In genomic region chr6:10722570-10722819, GRCh38 we compare ENCODE assay signal across 8 cellular contexts. TPM values are rescaled to one million over a fixed set of nuclear protein-coding genes. Genes with fewer than 3 reads are reported as not detected.
DNase-seq lines count a peak whose midpoint lies in the region; ATAC-seq and TF ChIP-seq lines count a peak whose summit lies in the region.

No MANE protein-coding gene starts in this region.

- no peak for TF ChIP-seq RAD21 in IMR-90 (IDR thresholded peaks at IDR 0.05; ENCODE audit: low read length)

- TF ChIP-seq POLR2A in IMR-90 (IDR thresholded peaks at IDR 0.05; ENCODE audit: low read depth, low read length), result no peak

- WGBS in IMR-90 (ENCODE audit: extremely low coverage in 2 of 2, insufficient read length in 1 of 2), 2 experiments, result 4% methylated on average over 6 of the region's 6 CpGs; no CpG with 5 or more reads in 1 of the 2 experiments

- peaks cover 23 to 52% of the 10 kb centered on the region in 2 experiments for H3K79me1 ChIP-seq in IMR-90 (ENCODE audit: low read depth in 1 of 2, low read length in 2 of 2)

- H3K27me3 ChIP-seq in ACC112 (ENCODE audit: insufficient read depth, low read length), result no peaks in the 10 kb centered on the region
- no peaks in the 10 kb centered on the region for H3K27me3 ChIP-seq in IMR-90 (ENCODE audit: control insufficient read depth, insufficient read depth, low read length)
- no peaks in the 10 kb centered on the region for H3K27me3 ChIP-seq in mucosa of stomach (ENCODE audit: control insufficient read depth, insufficient read depth, low read length)

- peaks cover 4% of the 10 kb centered on the region; the same call in 1 of the 2 replicates for H4K20me1 ChIP-seq in IMR-90 (ENCODE audit: insufficient read depth, low read length)

- peak overlapping the region; percentile 69 for H4K91ac ChIP-seq in IMR-90 (ENCODE audit: insufficient read depth, low read depth, low read length)

- H3K9me3 ChIP-seq in IMR-90 (ENCODE audit: control insufficient read depth, insufficient read depth, low read length) (peaks cover 9% of the 10 kb centered on the region), mucosa of stomach (ENCODE audit: control insufficient read depth, low read length) (no peaks in the 10 kb centered on the region)

- no peak for DNase-seq in IMR-90
- DNase-seq in caudate nucleus (lab: John Stamatoyannopoulos, UW), result no peak
- DNase-seq in UCSD-AML1 (lab: John Stamatoyannopoulos, UW; ENCODE audit: unreplicated experiment), result no peak
- no peak for DNase-seq in DMS53 (lab: John Stamatoyannopoulos, UW)

- no peak for ATAC-seq in IMR-90 (ENCODE audit: low read depth)
- no peak for ATAC-seq in GM18519 (IDR thresholded peaks at IDR 0.05; ENCODE audit: low FRiP score, unreplicated experiment)
- ATAC-seq in GM21526 (IDR thresholded peaks at IDR 0.05; ENCODE audit: low FRiP score, unreplicated experiment), result no peak

- H3K4me1 ChIP-seq in ACC112 (ENCODE audit: control insufficient read depth, insufficient read depth, low read length, unreplicated experiment) (peaks cover 12% of the 10 kb centered on the region), IMR-90 (ENCODE audit: control insufficient read depth, insufficient read depth, low read length) (peaks cover 8% of the 10 kb centered on the region), mucosa of stomach (ENCODE audit: control insufficient read depth, insufficient read depth, low read length) (peaks cover 4% of the 10 kb centered on the region)

- H2BK20ac ChIP-seq in IMR-90 (ENCODE audit: low read depth, low read length), result peak overlapping the region; percentile 35; the same call in 1 of the 2 replicates

- TF ChIP-seq CTCF in IMR-90 (conservative IDR thresholded peaks at IDR 0.05; ENCODE audit: low read depth, low read length), result no peak

- no TSS peak for BruUV-seq in IMR-90 (replicated peaks; lab: Mats Ljungman, UMichigan)

- peaks cover 9% of the 10 kb centered on the region for H3K9me1 ChIP-seq in IMR-90 (ENCODE audit: insufficient read depth, low read length)

- H3K4me3 ChIP-seq in ACC112 (ENCODE audit: low read depth, low read length) (peak overlapping the region; percentile 90), IMR-90 (ENCODE audit: insufficient read depth, low read depth, low read length) (peak overlapping the region; percentile 91), mucosa of stomach (ENCODE audit: low read length) (peak overlapping the region; percentile 67)

- H3K27ac ChIP-seq in ACC112 (ENCODE audit: low read depth, low read length) (peak overlapping the region; percentile 61), IMR-90 (ENCODE audit: insufficient read depth, low read length) (peak overlapping the region; percentile 82), caudate nucleus (ENCODE audit: low read depth, low read length) (peak overlapping the region; percentile 87)

- peak overlapping the region; percentile 48; the same call in 1 of the 2 replicates for H3K23ac ChIP-seq in IMR-90 (ENCODE audit: low read depth, low read length)

- H3K79me2 ChIP-seq in ACC112 (ENCODE audit: control insufficient read depth, insufficient read depth, low read length, unreplicated experiment), result peaks cover 37% of the 10 kb centered on the region

- POLR2A ChIA-PET in IMR-90 (lab: Charles Lee; ENCODE audit: unreplicated experiment), result interaction anchor here (0.5 kb wide), 1 partner anchor 41 kb away, joined by 3 read pairs; no protein-coding TSS in a partner anchor

- dilution Hi-C loops in IMR-90 (cut with HindIII; ENCODE audit: low sequenced_read_pairs, unreplicated experiment), result no loop called here

- in situ Hi-C loops in IMR-90 (cut with MboI; ENCODE audit: low sequenced_read_pairs), result no loop called here

- peak overlapping the region; percentile 75 for H2BK5ac ChIP-seq in IMR-90 (ENCODE audit: low read depth, low read length, poor library complexity, severe bottlenecking)

- peak overlapping the region; percentile 85 for H3K4ac ChIP-seq in IMR-90 (ENCODE audit: low read depth, low read length)

- intact Hi-C loops in IMR-90 (cut with micrococcal nuclease), result loop anchor here (5.0 kb wide), 1 partner anchor 80 kb away; no protein-coding TSS in a partner anchor

- H2AK9ac ChIP-seq in IMR-90 (replicated peaks; ENCODE audit: low read depth, low read length, poor library complexity), result peak overlapping the region; percentile 67

- peak overlapping the region; percentile 91 to 96 for H4K8ac ChIP-seq in IMR-90 (ENCODE audit: low read depth in 2 of 2, low read length in 2 of 2)

- H3K9ac ChIP-seq in IMR-90 (ENCODE audit: low read depth, low read length) (peak overlapping the region; percentile 75), mucosa of stomach (ENCODE audit: low read length) (peak overlapping the region; percentile 59)

- H3K36me3 ChIP-seq in ACC112 (ENCODE audit: insufficient read depth, low read length) (no peaks in the 10 kb centered on the region; the same call in 1 of the 2 replicates), IMR-90 (ENCODE audit: control insufficient read depth, insufficient read depth, low read length) (peaks cover 14% of the 10 kb centered on the region), mucosa of stomach (ENCODE audit: control insufficient read depth, insufficient read depth, low read length) (no peaks in the 10 kb centered on the region)

- H2AFZ ChIP-seq in ACC112 (ENCODE audit: low read length, unreplicated experiment) (peak overlapping the region; percentile 93), IMR-90 (replicated peaks; ENCODE audit: low read length, poor library complexity) (peak overlapping the region; percentile 90)

- no peak overlapping the region for H2AK5ac ChIP-seq in IMR-90 (ENCODE audit: low read depth, low read length)

- CTCF ChIA-PET in IMR-90 (lab: Yijun Ruan, JAX), result interaction anchor here (0.6 kb wide), 1 partner anchor 1909 kb away, joined by 5 read pairs; no protein-coding TSS in a partner anchor

- peak overlapping the region; percentile 85 for H4K5ac ChIP-seq in IMR-90 (ENCODE audit: low read depth, low read length)

- no peak overlapping the region for H2BK15ac ChIP-seq in IMR-90 (ENCODE audit: low read depth, low read length)

- H3K56ac ChIP-seq in IMR-90 (ENCODE audit: extremely low read depth, insufficient read depth, low read length), result peak overlapping the region; percentile 51; the same call in 1 of the 2 replicates

- H3K18ac ChIP-seq in IMR-90 (ENCODE audit: low read depth, low read length), result peak overlapping the region; percentile 64

- H3K4me2 ChIP-seq in IMR-90 (ENCODE audit: low read depth, low read length), result peak overlapping the region; percentile 85

- peak overlapping the region; percentile 66; the same call in 1 of the 2 replicates for H2BK120ac ChIP-seq in IMR-90 (ENCODE audit: low read depth, low read length)

- H3K14ac ChIP-seq in IMR-90 (replicated peaks; ENCODE audit: low read depth, low read length), result peak overlapping the region; percentile 65

TF ChIP-seq in IMR-90, 13 proteins besides CTCF, POLR2A, EP300 and RAD21:
- no peak for TF ChIP-seq SMC3 (IDR thresholded peaks at IDR 0.05; ENCODE audit: low read depth, low read length)
- no peak for TF ChIP-seq BHLHE40 (IDR thresholded peaks at IDR 0.05; ENCODE audit: low read depth, low read length)
- TF ChIP-seq RFX5 (IDR thresholded peaks at IDR 0.05; ENCODE audit: low read depth, low read length), result no peak
- no peak for TF ChIP-seq MAZ (IDR thresholded peaks at IDR 0.05; ENCODE audit: borderline replicate concordance, low read depth, low read length)
- no peak for TF ChIP-seq NFE2L2 (IDR thresholded peaks at IDR 0.05; ENCODE audit: low read depth, low read length)
- TF ChIP-seq CEBPB (IDR thresholded peaks at IDR 0.05; ENCODE audit: low read depth, low read length), result no peak

RNA-seq across cellular contexts. Expression of gene TMEM14C, which starts 0.4 kb away (rescaled TPM):
- 129 and 141 TPM in 2 replicates for total RNA-seq in IMR-90 (2012; rRNA removed)
- polyA plus RNA-seq in IMR-90 (2012; rRNA removed), result 170 and 175 TPM in 2 replicates
- polyA plus RNA-seq in IMR-90 (2012; cell fraction: cytosol; rRNA removed), result 101 and 219 TPM in 2 replicates
- polyA plus RNA-seq in IMR-90 (2012; cell fraction: nucleus; rRNA removed; ENCODE audit: low replicate concordance), result 81.3 and 113 TPM in 2 replicates

RNA-seq across cellular contexts. Expression of gene TMEM14B, which starts 25.1 kb away (rescaled TPM):
- 66.5 and 158 TPM in 2 replicates for total RNA-seq in IMR-90 (2012; rRNA removed)
- 80.5 and 81.4 TPM in 2 replicates for polyA plus RNA-seq in IMR-90 (2012; rRNA removed)
- 55.5 and 59.7 TPM in 2 replicates for polyA plus RNA-seq in IMR-90 (2012; cell fraction: cytosol; rRNA removed)
- 15.6 and 52.6 TPM in 2 replicates for polyA plus RNA-seq in IMR-90 (2012; cell fraction: nucleus; rRNA removed; ENCODE audit: low replicate concordance)

RNA-seq across cellular contexts. Expression of gene PAK1IP1, which starts 27.7 kb away (rescaled TPM):
- total RNA-seq in IMR-90 (2012; rRNA removed), result 22.9 and 28.6 TPM in 2 replicates
- 16.7 and 16.9 TPM in 2 replicates for polyA plus RNA-seq in IMR-90 (2012; rRNA removed)
- 3.9 and 5.4 TPM in 2 replicates for polyA plus RNA-seq in IMR-90 (2012; cell fraction: cytosol; rRNA removed)
- 2.0 and 7.9 TPM in 2 replicates for polyA plus RNA-seq in IMR-90 (2012; cell fraction: nucleus; rRNA removed; ENCODE audit: low replicate concordance)

RNA-seq across cellular contexts. Expression of gene C6orf52, which starts 28.1 kb away (rescaled TPM):
- not detected in 2 replicates for total RNA-seq in IMR-90 (2012; rRNA removed)
- 0.31 TPM in 1 of 2 replicates, not detected in the other for polyA plus RNA-seq in IMR-90 (2012; rRNA removed)
- polyA plus RNA-seq in IMR-90 (2012; cell fraction: cytosol; rRNA removed), result 0.47 TPM in 1 of 2 replicates, not detected in the other
- 0.40 TPM in 1 of 2 replicates, not detected in the other for polyA plus RNA-seq in IMR-90 (2012; cell fraction: nucleus; rRNA removed; ENCODE audit: low replicate concordance)
